In genomic region chr12:111600296-111600562, GRCh38 we compare ENCODE assay signal across 8 cellular contexts. TPM values are rescaled to one million over a fixed set of nuclear protein-coding genes. Genes with fewer than 3 reads are reported as not detected.
DNase-seq lines count a peak whose midpoint lies in the region; ATAC-seq and TF ChIP-seq lines count a peak whose summit lies in the region.

No MANE protein-coding gene starts in this region.

- TF ChIP-seq CTCF in SK-N-SH (IDR thresholded peaks at IDR 0.05) (no peak), thyroid gland (IDR thresholded peaks at IDR 0.05) (no peak)

- CTCF ChIA-PET in SK-N-SH (lab: Yijun Ruan, JAX): no interaction called here

- no peak for TF ChIP-seq POLR2A in thyroid gland (IDR thresholded peaks at IDR 0.05)

- peak overlapping the region; percentile 90 to 95 for H3K4me3 Mint-ChIP-seq in stimulated activated naive B cell treated with anti-CD40 and anti-IgM and Interleukin-4, amounts not matched to agents 10 μg/mL and 1 μg/mL and 100 μg/mL, for 72 hours

- DNase-seq in SK-N-SH (no peak), thyroid gland (no peak)
- no peak for DNase-seq in activated naive CD4-positive, alpha-beta T cell treated with anti-CD3 and anti-CD28 coated beads, Interleukin-2, amount 50 U/mL, for 72 hours (ENCODE audit: low spot score in 2 of 2)
- DNase-seq in stimulated activated naive B cell treated with anti-CD40 and anti-IgM and Interleukin-4, amounts not matched to agents 10 μg/mL and 1 μg/mL and 100 μg/mL, for 72 hours: no peak
- DNase-seq in activated effector memory CD4-positive, alpha-beta T cell treated with anti-CD3 and anti-CD28 coated beads, Interleukin-2, amount 50 U/mL, for 16 hours: no peak

- peaks cover 8 to 16% of the 10 kb centered on the region in 2 experiments; a peak in 3 of 4 replicates for H3K4me1 ChIP-seq in SK-N-SH (ENCODE audit: control insufficient read depth in 1 of 2, insufficient read depth in 2 of 2, low read depth in 1 of 2, low read length in 1 of 2)
- H3K4me1 ChIP-seq in thyroid gland: peaks cover 18 to 23% of the 10 kb centered on the region in 2 donors

- H3K9me2 ChIP-seq in SK-N-SH: no peaks in the 10 kb centered on the region

- H3K36me3 ChIP-seq in SK-N-SH (replicated peaks in 1 of 2; ENCODE audit: control insufficient read depth in 1 of 2, insufficient read depth in 2 of 2, low read length in 1 of 2) (peaks cover 0 to 3% of the 10 kb centered on the region in 2 experiments), thyroid gland (no peaks in the 10 kb centered on the region)

- H3K4me2 ChIP-seq in SK-N-SH: peak overlapping the region; percentile 88

- H3F3A ChIP-seq in SK-N-SH (replicated peaks; ENCODE audit: insufficient read depth): peaks cover 27% of the 10 kb centered on the region

- ATAC-seq in SK-N-SH treated with all-trans-retinoic acid at 6 μM for 48 hours (no peak), GM18520 (IDR thresholded peaks at IDR 0.05; ENCODE audit: unreplicated experiment) (no peak)
- no peak for ATAC-seq in activated naive CD4-positive, alpha-beta T cell treated with anti-CD3 and anti-CD28 coated beads, Interleukin-2, amount 50 U/mL, for 72 hours
- ATAC-seq in stimulated activated naive B cell treated with anti-CD40 and anti-IgM and Interleukin-4, amounts not matched to agents 10 μg/mL and 1 μg/mL and 100 μg/mL, for 72 hours (replicated peaks): no peak

- TF ChIP-seq RAD21 in SK-N-SH (IDR thresholded peaks at IDR 0.05; ENCODE audit: low read length): no peak

- peaks cover 4 to 6% of the 10 kb centered on the region in 2 donors for H3K36me3 Mint-ChIP-seq in activated naive CD4-positive, alpha-beta T cell treated with anti-CD3 and anti-CD28 coated beads, Interleukin-2, amount 50 U/mL, for 72 hours
- H3K36me3 Mint-ChIP-seq in stimulated activated naive B cell treated with anti-CD40 and anti-IgM and Interleukin-4, amounts not matched to agents 10 μg/mL and 1 μg/mL and 100 μg/mL, for 72 hours: no peaks in the 10 kb centered on the region

- H4K20me1 ChIP-seq in SK-N-SH (ENCODE audit: insufficient read depth): peaks cover 31% of the 10 kb centered on the region

- no peaks in the 10 kb centered on the region for H3K27me3 Mint-ChIP-seq in stimulated activated naive B cell treated with anti-CD40 and anti-IgM and Interleukin-4, amounts not matched to agents 10 μg/mL and 1 μg/mL and 100 μg/mL, for 72 hours

- H3K27ac Mint-ChIP-seq in activated naive CD4-positive, alpha-beta T cell treated with anti-CD3 and anti-CD28 coated beads, Interleukin-2, amount 50 U/mL, for 72 hours: peak overlapping the region; percentile 90
- peak overlapping the region; percentile 95 for H3K27ac Mint-ChIP-seq in stimulated activated naive B cell treated with anti-CD40 and anti-IgM and Interleukin-4, amounts not matched to agents 10 μg/mL and 1 μg/mL and 100 μg/mL, for 72 hours

- H2AFZ ChIP-seq in SK-N-SH (ENCODE audit: low read depth): peak overlapping the region; percentile 93

- H3K4me3 ChIP-seq in SK-N-SH (ENCODE audit: low read depth in 2 of 2, low read length in 1 of 2): peak overlapping the region; percentile 81 to 95
- H3K4me3 ChIP-seq in iPS-18c (ENCODE audit: insufficient read depth, low read depth, low read length): peak overlapping the region; percentile 76
- no peak overlapping the region for H3K4me3 ChIP-seq in thyroid gland (replicated peaks in 1 of 3)

- no peaks in the 10 kb centered on the region for H3K9me3 Mint-ChIP-seq in activated naive CD4-positive, alpha-beta T cell treated with anti-CD3 and anti-CD28 coated beads, Interleukin-2, amount 50 U/mL, for 72 hours
- H3K9me3 Mint-ChIP-seq in stimulated activated naive B cell treated with anti-CD40 and anti-IgM and Interleukin-4, amounts not matched to agents 10 μg/mL and 1 μg/mL and 100 μg/mL, for 72 hours: no peaks in the 10 kb centered on the region

- intact Hi-C loops in thyroid gland (cut with DNase I): no loop called here

- H3K9me3 ChIP-seq in SK-N-SH: no peaks in the 10 kb centered on the region
- H3K9me3 ChIP-seq in iPS-18c (ENCODE audit: control insufficient read depth, insufficient read depth, low read length): no peaks in the 10 kb centered on the region
- no peaks in the 10 kb centered on the region for H3K9me3 ChIP-seq in thyroid gland

- 7% methylated on average over 2 of the region's 2 CpGs for WGBS in SK-N-SH (ENCODE audit: low lambda C conversion rate)
- WGBS in thyroid gland, 2 donors: 19 to 26% methylated on average over 2 of the region's 2 CpGs

- H3K27ac ChIP-seq in SK-N-SH (ENCODE audit: low read depth in 2 of 2, low read length in 1 of 2) (peak overlapping the region; percentile 97 to 98), thyroid gland (peak overlapping the region in 1 of 3 donors; percentile 94)

- H3K4me1 Mint-ChIP-seq in stimulated activated naive B cell treated with anti-CD40 and anti-IgM and Interleukin-4, amounts not matched to agents 10 μg/mL and 1 μg/mL and 100 μg/mL, for 72 hours: peaks cover 13 to 26% of the 10 kb centered on the region in 2 donors

- no peak for TF ChIP-seq EP300 in SK-N-SH (IDR thresholded peaks at IDR 0.05; ENCODE audit: borderline replicate concordance in 1 of 2, low read depth in 1 of 2, low read length in 1 of 2)

- H3K27me3 ChIP-seq in SK-N-SH (ENCODE audit: insufficient read depth) (no peaks in the 10 kb centered on the region), thyroid gland (no peaks in the 10 kb centered on the region)

- peaks cover 43% of the 10 kb centered on the region for H3K79me2 ChIP-seq in SK-N-SH (ENCODE audit: insufficient read depth)

- POLR2A ChIA-PET in SK-N-SH (lab: Yijun Ruan, JAX): no interaction called here

- peak overlapping the region; percentile 93 for H3K9ac ChIP-seq in SK-N-SH

TF ChIP-seq in SK-N-SH, 30 proteins besides CTCF, POLR2A, EP300 and RAD21:
- no peak for TF ChIP-seq EZH2phosphoT487 (IDR thresholded peaks at IDR 0.05; ENCODE audit: borderline replicate concordance, low read depth)
- TF ChIP-seq YY1 (IDR thresholded peaks at IDR 0.05; ENCODE audit: low read depth): no peak
- TF ChIP-seq SIN3A (IDR thresholded peaks at IDR 0.05; ENCODE audit: borderline replicate concordance, low read depth, low read length): no peak
- TF ChIP-seq GABPA (IDR thresholded peaks at IDR 0.05; ENCODE audit: low read depth): no peak
- TF ChIP-seq CHD2 (IDR thresholded peaks at IDR 0.05; ENCODE audit: low read length, partially characterized antibody): no peak
- TF ChIP-seq ELF1 (IDR thresholded peaks at IDR 0.05): no peak
- no peak for TF ChIP-seq IRF3 (IDR thresholded peaks at IDR 0.05; ENCODE audit: low read depth, low read length)
- no peak for TF ChIP-seq FOXJ3 (CRISPR knock-in tag; IDR thresholded peaks at IDR 0.05)

TF ChIP-seq in SK-N-SH treated with all-trans-retinoic acid at 6 μM for 48 hours, 23 proteins besides CTCF, POLR2A, EP300 and RAD21 (continues in another document):
- TF ChIP-seq CSDC2 (CRISPR knock-in tag; IDR thresholded peaks at IDR 0.05): no peak
- no peak for TF ChIP-seq GLIS3 (CRISPR knock-in tag; IDR thresholded peaks at IDR 0.05)
- TF ChIP-seq BACH2 (CRISPR knock-in tag; IDR thresholded peaks at IDR 0.05; ENCODE audit: borderline replicate concordance): no peak
- TF ChIP-seq, protein P1, sequence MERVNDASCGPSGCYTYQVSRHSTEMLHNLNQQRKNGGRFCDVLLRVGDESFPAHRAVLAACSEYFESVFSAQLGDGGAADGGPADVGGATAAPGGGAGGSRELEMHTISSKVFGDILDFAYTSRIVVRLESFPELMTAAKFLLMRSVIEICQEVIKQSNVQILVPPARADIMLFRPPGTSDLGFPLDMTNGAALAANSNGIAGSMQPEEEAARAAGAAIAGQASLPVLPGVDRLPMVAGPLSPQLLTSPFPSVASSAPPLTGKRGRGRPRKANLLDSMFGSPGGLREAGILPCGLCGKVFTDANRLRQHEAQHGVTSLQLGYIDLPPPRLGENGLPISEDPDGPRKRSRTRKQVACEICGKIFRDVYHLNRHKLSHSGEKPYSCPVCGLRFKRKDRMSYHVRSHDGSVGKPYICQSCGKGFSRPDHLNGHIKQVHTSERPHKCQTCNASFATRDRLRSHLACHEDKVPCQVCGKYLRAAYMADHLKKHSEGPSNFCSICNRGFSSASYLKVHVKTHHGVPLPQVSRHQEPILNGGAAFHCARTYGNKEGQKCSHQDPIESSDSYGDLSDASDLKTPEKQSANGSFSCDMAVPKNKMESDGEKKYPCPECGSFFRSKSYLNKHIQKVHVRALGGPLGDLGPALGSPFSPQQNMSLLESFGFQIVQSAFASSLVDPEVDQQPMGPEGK (CRISPR knock-in tag; IDR thresholded peaks at IDR 0.05; ENCODE audit: borderline replicate concordance): no peak
- no peak for TF ChIP-seq ZC3H10 (CRISPR knock-in tag; IDR thresholded peaks at IDR 0.05)
- TF ChIP-seq ARNTL (CRISPR knock-in tag; IDR thresholded peaks at IDR 0.05; ENCODE audit: borderline replicate concordance, low read depth): no peak
- no peak for TF ChIP-seq TOX (CRISPR knock-in tag; IDR thresholded peaks at IDR 0.05; ENCODE audit: borderline replicate concordance)
- no peak for TF ChIP-seq RARB (CRISPR knock-in tag; IDR thresholded peaks at IDR 0.05)
- no peak for TF ChIP-seq ZFP30 (CRISPR knock-in tag; IDR thresholded peaks at IDR 0.05)

RNA-seq across cellular contexts. Expression of gene ATXN2, which starts 1.1 kb away (rescaled TPM):
- 22.8 and 35.7 TPM in 2 replicates for polyA plus RNA-seq in SK-N-SH (2012; rRNA removed)
- polyA plus RNA-seq in SK-N-SH (2012; cell fraction: cytosol; rRNA removed): 25.2 and 31.2 TPM in 2 replicates
- polyA plus RNA-seq in SK-N-SH (2012; cell fraction: nucleus; rRNA removed): 114 and 133 TPM in 2 replicates
- 10 to 100 TPM; 51.6 to 63.3 TPM for total RNA-seq in activated naive CD4-positive, alpha-beta T cell treated with anti-CD3 and anti-CD28 coated beads, Interleukin-2, amount 50 U/mL, for 72 hours
- total RNA-seq in thyroid gland: 100 to 1,000 TPM in 1 of 4 donors, 10 to 100 TPM in 3; 63.1 to 102 (median 63.8) TPM

Comparison
In these comparisons a context has a peak if more than half of its experiments do, and no peak if none do; other contexts are left out.
1. H3K4me3 ChIP-seq: peak in SK-N-SH (2 of 2) and iPS-18c (single experiment); none in thyroid gland (0 of 3).